ENCODE assay signal across 16 cellular contexts in genomic region chr2:219465659-219466561, GRCh38. TPM values are rescaled to one million over a fixed set of nuclear protein-coding genes. Genes with fewer than 3 reads are reported as not detected.
"Had no signal": no experiment of that assay in that cellular context is flagged by ENCODE, and none has a peak within 500 bp of the region (broad histone marks: within the 10 kb centered on the region; RNA-seq: fewer than 3 reads in every experiment).

No MANE protein-coding gene starts in this region.

- H3K4me1 ChIP-seq: lower lobe of right lung had no signal

- H3K27me3 ChIP-seq: suprapubic skin had no signal

- H3K9me3 ChIP-seq: lower lobe of right lung, neutrophil, suprapubic skin had no signal

- ATAC-seq: lower lobe of right lung; naive thymus-derived CD4-positive, alpha-beta T cell; right cardiac atrium; stimulated activated memory B cell treated with anti-CD40 and anti-IgM and Interleukin-4, amounts not matched to agents 10 μg/mL and 1 μg/mL and 100 μg/mL, for 72 hours had no signal

- H3K36me3 ChIP-seq: lower lobe of right lung, neutrophil, suprapubic skin had no signal

- H3K9me3 Mint-ChIP-seq: activated CD4-positive, alpha-beta memory T cell treated with anti-CD3 and anti-CD28 coated beads for 36 hours; central memory CD8-positive, alpha-beta T cell; naive thymus-derived CD4-positive, alpha-beta T cell; stimulated activated memory B cell treated with anti-CD40 and anti-IgM and Interleukin-4, amounts not matched to agents 10 μg/mL and 1 μg/mL and 100 μg/mL, for 72 hours had no signal

- H3K36me3 Mint-ChIP-seq: activated CD4-positive, alpha-beta memory T cell treated with anti-CD3 and anti-CD28 coated beads for 36 hours; stimulated activated memory B cell treated with anti-CD40 and anti-IgM and Interleukin-4, amounts not matched to agents 10 μg/mL and 1 μg/mL and 100 μg/mL, for 72 hours had no signal

- H3K4me1 Mint-ChIP-seq: central memory CD8-positive, alpha-beta T cell; naive thymus-derived CD4-positive, alpha-beta T cell; stimulated activated memory B cell treated with anti-CD40 and anti-IgM and Interleukin-4, amounts not matched to agents 10 μg/mL and 1 μg/mL and 100 μg/mL, for 72 hours had no signal

- H3K27ac Mint-ChIP-seq: activated CD4-positive, alpha-beta memory T cell treated with anti-CD3 and anti-CD28 coated beads for 36 hours; naive thymus-derived CD4-positive, alpha-beta T cell; stimulated activated memory B cell treated with anti-CD40 and anti-IgM and Interleukin-4, amounts not matched to agents 10 μg/mL and 1 μg/mL and 100 μg/mL, for 72 hours had no signal

- H3K4me3 Mint-ChIP-seq: activated CD4-positive, alpha-beta memory T cell treated with anti-CD3 and anti-CD28 coated beads for 36 hours; central memory CD8-positive, alpha-beta T cell; naive thymus-derived CD4-positive, alpha-beta T cell; stimulated activated memory B cell treated with anti-CD40 and anti-IgM and Interleukin-4, amounts not matched to agents 10 μg/mL and 1 μg/mL and 100 μg/mL, for 72 hours had no signal

- H3K27me3 Mint-ChIP-seq: activated CD4-positive, alpha-beta memory T cell treated with anti-CD3 and anti-CD28 coated beads for 36 hours; naive thymus-derived CD4-positive, alpha-beta T cell had no signal

- H3K27ac ChIP-seq: lower lobe of right lung, neutrophil, suprapubic skin, VCaP had no signal

- DNase-seq: activated CD4-positive, alpha-beta memory T cell treated with anti-CD3 and anti-CD28 coated beads for 36 hours; activated CD8-positive, alpha-beta memory T cell treated with anti-CD3 and anti-CD28 coated beads, Interleukin-2, amount 50 U/mL, for 48 hours; activated naive CD4-positive, alpha-beta T cell treated with Interleukin-2 at 50 U/mL for 16 hours; cortex of kidney; effector memory CD4-positive, alpha-beta T cell; hippocampal formation; kidney glomerular epithelial cell; lower lobe of right lung; naive thymus-derived CD4-positive, alpha-beta T cell; T1000 had no signal

- H3K4me3 ChIP-seq: lower lobe of right lung, suprapubic skin had no signal

RNA-seq across cellular contexts. Expression of gene DES, which starts 47.7 kb away (rescaled TPM):
- total RNA-seq: activated CD4-positive, alpha-beta memory T cell treated with anti-CD3 and anti-CD28 coated beads for 36 hours had no signal
- polyA plus RNA-seq: naive thymus-derived CD4-positive, alpha-beta T cell had no signal

RNA-seq across cellular contexts. Expression of gene ASIC4, which starts 48.4 kb away (rescaled TPM):
- total RNA-seq: suprapubic skin had no signal
- polyA plus RNA-seq: naive thymus-derived CD4-positive, alpha-beta T cell had no signal
